30 cellular contexts compared by ENCODE assay signal in the genomic region with DNA sequence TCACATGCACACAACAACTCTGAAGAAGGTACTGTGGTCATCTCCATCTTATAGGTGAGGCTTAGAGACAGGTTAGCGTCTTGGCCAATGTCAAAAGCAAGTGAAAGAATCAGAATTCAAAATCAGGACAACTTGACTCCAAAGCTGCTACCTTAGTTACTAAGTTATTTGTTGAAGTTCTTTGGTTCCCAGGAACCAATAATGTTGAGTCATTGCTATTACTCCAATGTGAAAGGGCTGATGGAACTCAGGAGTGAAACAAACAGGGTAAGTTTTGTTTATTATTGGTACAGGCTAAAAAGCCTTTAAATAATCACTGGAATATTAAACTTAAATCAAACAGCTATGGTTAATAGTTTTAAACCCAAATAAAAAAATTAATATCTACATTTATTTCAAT.
A peak's percentile ranks its signal among the peaks of the same experiment; 100 is the strongest.
DNase-seq lines count a peak whose midpoint lies in the region; ATAC-seq, FAIRE-seq and TF ChIP-seq lines count a peak whose summit lies in the region.
"Had no signal": no experiment of that assay in that cellular context is flagged by ENCODE, and none has a peak within 500 bp of the region (broad histone marks: within the 10 kb centered on the region; RNA-seq: fewer than 3 reads in every experiment).

No MANE protein-coding gene starts in this region.

- H3K27me3 ChIP-seq in GM23248 (replicated peaks; ENCODE audit: insufficient read depth), result no peaks in the 10 kb centered on the region
- no peaks in the 10 kb centered on the region for H3K27me3 ChIP-seq in CD4-positive, alpha-beta memory T cell (ENCODE audit: insufficient read depth, low read length)
- H3K27me3 ChIP-seq: BLaER1, MG63 had no signal

- H3K4me1 ChIP-seq in A549 (no peaks in the 10 kb centered on the region), GM23248 (ENCODE audit: insufficient read depth) (no peaks in the 10 kb centered on the region)
- H3K4me1 ChIP-seq in CD4-positive, alpha-beta memory T cell (ENCODE audit: insufficient read depth, low read length), result no peaks in the 10 kb centered on the region
- H3K4me1 ChIP-seq: Caco-2 had no signal

- H3K27ac Mint-ChIP-seq in WTC11, result peak overlapping the region; percentile 44; the same call in 1 of the 2 replicates
- no peak overlapping the region for H3K27ac Mint-ChIP-seq in CD4-positive, alpha-beta memory T cell
- H3K27ac Mint-ChIP-seq: CD4-positive, alpha-beta T cell; GM23338 had no signal

- POLR2A ChIA-PET in A549 (lab: Yijun Ruan, JAX), result no interaction called here
- POLR2A ChIA-PET in WTC11 (lab: Charles Lee), result no interaction called here
- POLR2A ChIA-PET in CD4-positive, alpha-beta memory T cell (lab: Charles Lee; ENCODE audit: partially characterized antibody), result no interaction called here

- WGBS in A549 (ENCODE audit: missing lambda C conversion rate), result 91% methylated on average over 1 of the region's 1 CpG
- WGBS in GM23248 (ENCODE audit: low coverage in 1 of 2, low lambda C conversion rate in 2 of 2, missing lambda C conversion rate in 2 of 2), 2 experiments, result 96 to 100% methylated on average over 1 of the region's 1 CpG

- peak in 1 of 2 experiments; percentile 6 for DNase-seq in A549 (ENCODE audit: low read depth in 1 of 2, low spot score in 1 of 2)
- peak; percentile 24 for DNase-seq in GM23248
- no peak for DNase-seq in WTC11 (ENCODE audit: low spot score)
- peak; percentile 15 for DNase-seq in fibroblast of mammary gland (ENCODE audit: low read depth)
- no peak for DNase-seq in NCI-H774 (lab: John Stamatoyannopoulos, UW)
- DNase-seq in GM19238 (ENCODE audit: insufficient read length, low spot score), result no peak
- no peak for DNase-seq in pons (ENCODE audit: low spot score)
- DNase-seq in CD4-positive, alpha-beta memory T cell, result no peak
- DNase-seq: Caco-2; CD4-positive, alpha-beta T cell; DMS 273 treated with DMSO at 0.1 percent for 48 hours; GDM1; HCEC 1CT; Karpas-422; MG63; NCI-H1092 treated with DMSO at 0.1 percent for 48 hours; NCI-H2029 treated with DMSO at 0.1 percent for 48 hours; NCI-H226; NCI-H510A treated with DMSO at 0.1 percent for 48 hours; NCI-H748 treated with DMSO at 0.1 percent for 48 hours; NK-92 treated with Interleukin-12 subunit alpha and Interleukin-12 subunit beta, amount 100 ng/mL, for 24 hours; SIG-M5; SK-N-SH had no signal

- TF ChIP-seq RAD21 in A549 (conservative IDR thresholded peaks at IDR 0.05 in 1 of 2, IDR thresholded peaks at IDR 0.05 in 1 of 2), result no peak

- TF ChIP-seq EP300 in A549 (IDR thresholded peaks at IDR 0.05), result no peak

- H3K27me3 Mint-ChIP-seq in WTC11 (ENCODE audit: low read depth), result no peaks in the 10 kb centered on the region
- no peaks in the 10 kb centered on the region for H3K27me3 Mint-ChIP-seq in CD4-positive, alpha-beta memory T cell
- H3K27me3 Mint-ChIP-seq: CD4-positive, alpha-beta T cell; IgD-negative memory B cell had no signal

- in situ Hi-C loops in GM23248 (cut with MboI), result no loop called here

- CTCF ChIA-PET in A549 (lab: Yijun Ruan, JAX) (no interaction called here), WTC11 (lab: Charles Lee) (interaction anchor here (2.7 kb wide), 1 partner anchor 30 kb away, joined by 12 read pairs; no protein-coding TSS in a partner anchor)
- CTCF ChIA-PET in CD4-positive, alpha-beta memory T cell (lab: Charles Lee; ENCODE audit: partially characterized antibody), result no interaction called here

- H3K4me3 Mint-ChIP-seq in WTC11, result no peak overlapping the region
- H3K4me3 Mint-ChIP-seq in CD4-positive, alpha-beta memory T cell, result no peak overlapping the region
- H3K4me3 Mint-ChIP-seq: CD4-positive, alpha-beta T cell; GM23338; IgD-negative memory B cell had no signal

- intact Hi-C loops in CD4-positive, alpha-beta memory T cell (cut with micrococcal nuclease), result no loop called here

- no peak overlapping the region for H3K27ac ChIP-seq in A549
- H3K27ac ChIP-seq in GM23248, result no peak overlapping the region
- H3K27ac ChIP-seq in CD4-positive, alpha-beta memory T cell (ENCODE audit: low read depth, low read length), result no peak overlapping the region
- H3K27ac ChIP-seq: BLaER1 had no signal

- no peaks in the 10 kb centered on the region for H3K36me3 ChIP-seq in GM23248 (ENCODE audit: low read depth)
- H3K36me3 ChIP-seq in CD4-positive, alpha-beta memory T cell (ENCODE audit: insufficient read depth, low read length), result no peaks in the 10 kb centered on the region
- H3K36me3 ChIP-seq: BLaER1, MG63 had no signal

- H3K9me3 ChIP-seq in A549 (no peaks in the 10 kb centered on the region), GM23248 (ENCODE audit: low read depth) (no peaks in the 10 kb centered on the region)
- no peaks in the 10 kb centered on the region for H3K9me3 ChIP-seq in CD4-positive, alpha-beta memory T cell (ENCODE audit: control insufficient read depth in 1 of 2, low read length in 2 of 2)
- H3K9me3 ChIP-seq: BLaER1, Caco-2, MG63, SK-N-SH had no signal

- H3K4me2 ChIP-seq in A549, result no peak overlapping the region
- no peak overlapping the region for H3K4me2 ChIP-seq in GM23248 (ENCODE audit: unreplicated experiment)
- H3K4me2 ChIP-seq: BLaER1, GM23338, SK-N-SH had no signal

- H3K36me3 Mint-ChIP-seq in WTC11, result no peaks in the 10 kb centered on the region
- peaks cover 0 to 6% of the 10 kb centered on the region in 2 donors for H3K36me3 Mint-ChIP-seq in CD4-positive, alpha-beta memory T cell

- H3F3A ChIP-seq in GM23248 (ENCODE audit: insufficient read depth), result no peaks in the 10 kb centered on the region

- H3K4me1 Mint-ChIP-seq in WTC11, result peaks cover 8% of the 10 kb centered on the region
- peaks cover 0 to 3% (median under 1%) of the 10 kb centered on the region in 4 donors for H3K4me1 Mint-ChIP-seq in CD4-positive, alpha-beta memory T cell

- no peak overlapping the region for H2AFZ ChIP-seq in GM23248
- H2AFZ ChIP-seq: GM23338 had no signal

- H3K9me3 Mint-ChIP-seq in WTC11, result no peaks in the 10 kb centered on the region
- H3K9me3 Mint-ChIP-seq in CD4-positive, alpha-beta memory T cell, result no peaks in the 10 kb centered on the region
- H3K9me3 Mint-ChIP-seq: CD4-positive, alpha-beta T cell; GM23338; IgD-negative memory B cell had no signal

- no peaks in the 10 kb centered on the region for H3K9me2 ChIP-seq in GM23248 (ENCODE audit: insufficient read depth)
- H3K9me2 ChIP-seq: SK-N-SH had no signal

- ATAC-seq in A549 (no peak), WTC11 (no peak)
- ATAC-seq: GM23338, Panc1 had no signal

- H3K79me2 ChIP-seq in GM23248 (ENCODE audit: insufficient read depth), result no peaks in the 10 kb centered on the region

- TF ChIP-seq CTCF in A549 (IDR thresholded peaks at IDR 0.05) (no peak), WTC11 (IDR thresholded peaks at IDR 0.05) (no peak), fibroblast of mammary gland (conservative IDR thresholded peaks at IDR 0.05; ENCODE audit: control insufficient read depth, insufficient read depth, low read depth, low read length) (no peak)

- no peak for FAIRE-seq in A549 (lab: Jason Lieb, UNC)
- FAIRE-seq: GM18507, GM19239, HTR-8/SVneo had no signal

- no peak overlapping the region for H3K9ac ChIP-seq in GM23248
- H3K9ac ChIP-seq: BLaER1, SK-N-SH had no signal

- no peak for TF ChIP-seq POLR2A in A549 (IDR thresholded peaks at IDR 0.05; ENCODE audit: low read length)

- H3K4me3 ChIP-seq in A549 (no peak overlapping the region), GM23248 (no peak overlapping the region), fibroblast of mammary gland (ENCODE audit: control insufficient read depth, low read depth, low read length) (no peak overlapping the region)
- no peak overlapping the region for H3K4me3 ChIP-seq in CD4-positive, alpha-beta memory T cell (ENCODE audit: low read length in 2 of 2)
- H3K4me3 ChIP-seq: BLaER1, GM23338, MG63 had no signal

- H4K20me1 ChIP-seq in GM23248 (ENCODE audit: insufficient read depth), result no peaks in the 10 kb centered on the region
- H4K20me1 ChIP-seq: BLaER1 had no signal

TF ChIP-seq in A549, 52 proteins besides CTCF, POLR2A, EP300 and RAD21:
- TF ChIP-seq MAFK (IDR thresholded peaks at IDR 0.05; ENCODE audit: partially characterized antibody) (peak; percentile 30), MAZ (IDR thresholded peaks at IDR 0.05; ENCODE audit: borderline replicate concordance, low read depth, low read length) (no peak)

TF ChIP-seq in WTC11, 78 proteins besides CTCF, POLR2A, EP300 and RAD21 (continues in another document):
- no peak for TF ChIP-seq NFE2L1 (CRISPR knock-in tag; IDR thresholded peaks at IDR 0.05)
- TF ChIP-seq, protein P1, sequence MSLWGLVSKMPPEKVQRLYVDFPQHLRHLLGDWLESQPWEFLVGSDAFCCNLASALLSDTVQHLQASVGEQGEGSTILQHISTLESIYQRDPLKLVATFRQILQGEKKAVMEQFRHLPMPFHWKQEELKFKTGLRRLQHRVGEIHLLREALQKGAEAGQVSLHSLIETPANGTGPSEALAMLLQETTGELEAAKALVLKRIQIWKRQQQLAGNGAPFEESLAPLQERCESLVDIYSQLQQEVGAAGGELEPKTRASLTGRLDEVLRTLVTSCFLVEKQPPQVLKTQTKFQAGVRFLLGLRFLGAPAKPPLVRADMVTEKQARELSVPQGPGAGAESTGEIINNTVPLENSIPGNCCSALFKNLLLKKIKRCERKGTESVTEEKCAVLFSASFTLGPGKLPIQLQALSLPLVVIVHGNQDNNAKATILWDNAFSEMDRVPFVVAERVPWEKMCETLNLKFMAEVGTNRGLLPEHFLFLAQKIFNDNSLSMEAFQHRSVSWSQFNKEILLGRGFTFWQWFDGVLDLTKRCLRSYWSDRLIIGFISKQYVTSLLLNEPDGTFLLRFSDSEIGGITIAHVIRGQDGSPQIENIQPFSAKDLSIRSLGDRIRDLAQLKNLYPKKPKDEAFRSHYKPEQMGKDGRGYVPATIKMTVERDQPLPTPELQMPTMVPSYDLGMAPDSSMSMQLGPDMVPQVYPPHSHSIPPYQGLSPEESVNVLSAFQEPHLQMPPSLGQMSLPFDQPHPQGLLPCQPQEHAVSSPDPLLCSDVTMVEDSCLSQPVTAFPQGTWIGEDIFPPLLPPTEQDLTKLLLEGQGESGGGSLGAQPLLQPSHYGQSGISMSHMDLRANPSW (CRISPR knock-in tag; conservative IDR thresholded peaks at IDR 0.05; ENCODE audit: low read depth), result no peak
- TF ChIP-seq, protein P2, sequence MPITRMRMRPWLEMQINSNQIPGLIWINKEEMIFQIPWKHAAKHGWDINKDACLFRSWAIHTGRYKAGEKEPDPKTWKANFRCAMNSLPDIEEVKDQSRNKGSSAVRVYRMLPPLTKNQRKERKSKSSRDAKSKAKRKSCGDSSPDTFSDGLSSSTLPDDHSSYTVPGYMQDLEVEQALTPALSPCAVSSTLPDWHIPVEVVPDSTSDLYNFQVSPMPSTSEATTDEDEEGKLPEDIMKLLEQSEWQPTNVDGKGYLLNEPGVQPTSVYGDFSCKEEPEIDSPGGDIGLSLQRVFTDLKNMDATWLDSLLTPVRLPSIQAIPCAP (CRISPR knock-in tag; IDR thresholded peaks at IDR 0.05), result no peak
- no peak for TF ChIP-seq ZNF263 (CRISPR knock-in tag; IDR thresholded peaks at IDR 0.05; ENCODE audit: low read depth)
- no peak for TF ChIP-seq HMGA2 (CRISPR knock-in tag; IDR thresholded peaks at IDR 0.05)
- no peak for TF ChIP-seq SMAD3 (CRISPR knock-in tag; IDR thresholded peaks at IDR 0.05; ENCODE audit: borderline replicate concordance)
- TF ChIP-seq SP1 (CRISPR knock-in tag; conservative IDR thresholded peaks at IDR 0.05), result no peak
- no peak for TF ChIP-seq ZNF423 (CRISPR knock-in tag; IDR thresholded peaks at IDR 0.05)

Comparison
In these comparisons a context has a peak if more than half of its experiments do, and no peak if none do; other contexts are left out.
1. DNase-seq: peak in GM23248 (single experiment) and fibroblast of mammary gland (single experiment); none in WTC11 (single experiment), NCI-H774 (single experiment), GM19238 (single experiment), pons (single experiment) and CD4-positive, alpha-beta memory T cell (0 of 5).